1 cellular context compared by ENCODE assay signal in genomic region chr1:241847796-241848668, GRCh38.
TF ChIP-seq lines count a peak whose summit lies in the region.

EXO1 (plus strand) TSS chr1:241848204; CDS start chr1:241850426, 2,222 bp downstream.

TF ChIP-seq in HepG2, 621 proteins besides CTCF, POLR2A, EP300 and RAD21 (continued from another document and continues in another):
- peak; percentile 72 for TF ChIP-seq ZFY (CRISPR knock-in tag; IDR thresholded peaks at IDR 0.05)
- peak; percentile 40; the same call in 1 of the 2 replicates for TF ChIP-seq ZNF782 (CRISPR knock-in tag; IDR thresholded peaks at IDR 0.05; ENCODE audit: borderline replicate concordance)
- TF ChIP-seq NFIC (IDR thresholded peaks at IDR 0.05; ENCODE audit: low read length) = no peak
- no peak for TF ChIP-seq ZNF260 (CRISPR knock-in tag; IDR thresholded peaks at IDR 0.05; ENCODE audit: borderline replicate concordance, low read depth)
- TF ChIP-seq NR2C2 (CRISPR knock-in tag; IDR thresholded peaks at IDR 0.05; ENCODE audit: borderline replicate concordance) = peak; percentile 80
- peak; percentile 80 for TF ChIP-seq ZGPAT (CRISPR knock-in tag; IDR thresholded peaks at IDR 0.05)
- no peak for TF ChIP-seq ZMYM3 (CRISPR knock-in tag; IDR thresholded peaks at IDR 0.05)
- TF ChIP-seq NFYC (CRISPR knock-in tag; IDR thresholded peaks at IDR 0.05) = no peak
- peak; percentile 18; the same call in 1 of the 2 replicates for TF ChIP-seq ZNF891 (CRISPR knock-in tag; IDR thresholded peaks at IDR 0.05)
- TF ChIP-seq ZNF34 (CRISPR knock-in tag; IDR thresholded peaks at IDR 0.05; ENCODE audit: borderline replicate concordance) = no peak
- TF ChIP-seq TBX2 (CRISPR knock-in tag; IDR thresholded peaks at IDR 0.05; ENCODE audit: borderline replicate concordance) = peak; percentile 69
- TF ChIP-seq RXRB (CRISPR knock-in tag; IDR thresholded peaks at IDR 0.05; ENCODE audit: borderline replicate concordance) = peak; percentile 29; the same call in 1 of the 2 replicates
- peak; percentile 85; the same call in 1 of the 2 replicates for TF ChIP-seq ZNF274 (CRISPR knock-in tag; IDR thresholded peaks at IDR 0.05)
- TF ChIP-seq CHCHD3 (CRISPR knock-in tag; IDR thresholded peaks at IDR 0.05) = peak; percentile 71; the same call in 1 of the 2 replicates
- peak; percentile 41; the same call in 1 of the 2 replicates for TF ChIP-seq KDM3A (CRISPR knock-in tag; IDR thresholded peaks at IDR 0.05; ENCODE audit: low read depth)
- 0 out of 2 replicates have a peak, but pooled peaks have one; percentile 63 for TF ChIP-seq ZNF724P (CRISPR knock-in tag; IDR thresholded peaks at IDR 0.05; ENCODE audit: borderline replicate concordance)
- TF ChIP-seq JUND (CRISPR knock-in tag; IDR thresholded peaks at IDR 0.05) = peak; percentile 31; the same call in 1 of the 2 replicates
- 0 out of 2 replicates have a peak, but pooled peaks have one; percentile 33 for TF ChIP-seq PHF21A (CRISPR knock-in tag; IDR thresholded peaks at IDR 0.05)
- peak; percentile 53; the same call in 1 of the 2 replicates for TF ChIP-seq ZNF614 (CRISPR knock-in tag; IDR thresholded peaks at IDR 0.05; ENCODE audit: borderline replicate concordance)
- 0 out of 2 replicates have a peak, but pooled peaks have one; percentile 79 for TF ChIP-seq ZNF704 (CRISPR knock-in tag; IDR thresholded peaks at IDR 0.05; ENCODE audit: borderline replicate concordance)
- peak; percentile 12; the same call in 1 of the 2 replicates for TF ChIP-seq ATF3 (CRISPR knock-in tag; IDR thresholded peaks at IDR 0.05)
- TF ChIP-seq ZNF687 (CRISPR knock-in tag; IDR thresholded peaks at IDR 0.05) = peak; percentile 83
- TF ChIP-seq ZNF350 (CRISPR knock-in tag; IDR thresholded peaks at IDR 0.05; ENCODE audit: borderline replicate concordance, low read depth) = peak; percentile 88
- TF ChIP-seq ZBTB10 (CRISPR knock-in tag; IDR thresholded peaks at IDR 0.05; ENCODE audit: borderline replicate concordance) = 0 out of 2 replicates have a peak, but pooled peaks have one; percentile 14
- TF ChIP-seq REL (CRISPR knock-in tag; conservative IDR thresholded peaks at IDR 0.05) = no peak; the same call in 1 of the 2 replicates
- peak; percentile 91 for TF ChIP-seq KAT8 (CRISPR knock-in tag; IDR thresholded peaks at IDR 0.05)
- TF ChIP-seq GFI1 (CRISPR knock-in tag; IDR thresholded peaks at IDR 0.05; ENCODE audit: borderline replicate concordance) = peak; percentile 55
- no peak for TF ChIP-seq ZSCAN29 (CRISPR knock-in tag; conservative IDR thresholded peaks at IDR 0.05)
- no peak for TF ChIP-seq ZBTB1 (CRISPR knock-in tag; IDR thresholded peaks at IDR 0.05; ENCODE audit: borderline replicate concordance)
- peak; percentile 49 for TF ChIP-seq STAG1 (CRISPR knock-in tag; IDR thresholded peaks at IDR 0.05)
- no peak for TF ChIP-seq SYNCRIP (IDR thresholded peaks at IDR 0.05; ENCODE audit: insufficient read depth, low read depth, low read length)
- TF ChIP-seq ARID3A (IDR thresholded peaks at IDR 0.05; ENCODE audit: low read depth, low read length) = no peak
- TF ChIP-seq ZBTB34 (CRISPR knock-in tag; IDR thresholded peaks at IDR 0.05) = peak; percentile 56; the same call in 1 of the 2 replicates
- peak; percentile 85 for TF ChIP-seq HNRNPLL (IDR thresholded peaks at IDR 0.05; ENCODE audit: low read depth, low read length, poor library complexity, severe bottlenecking)
- TF ChIP-seq ZNF598 (CRISPR knock-in tag; IDR thresholded peaks at IDR 0.05; ENCODE audit: borderline replicate concordance) = no peak
- TF ChIP-seq HOXD1 (CRISPR knock-in tag; IDR thresholded peaks at IDR 0.05) = no peak
- TF ChIP-seq ZNF556 (CRISPR knock-in tag; IDR thresholded peaks at IDR 0.05; ENCODE audit: borderline replicate concordance) = peak; percentile 90; the same call in 1 of the 2 replicates
- peak; percentile 99 for TF ChIP-seq GABPB1 (CRISPR knock-in tag; IDR thresholded peaks at IDR 0.05)
- TF ChIP-seq MAZ (IDR thresholded peaks at IDR 0.05; ENCODE audit: borderline replicate concordance, low read depth, low read length) = peak; percentile 41; the same call in 1 of the 2 replicates
- peak; percentile 84 for TF ChIP-seq MAZ (CRISPR knock-in tag; IDR thresholded peaks at IDR 0.05; ENCODE audit: low read depth)
- TF ChIP-seq ELF3 (CRISPR knock-in tag; IDR thresholded peaks at IDR 0.05) = peak; percentile 41; the same call in 1 of the 2 replicates
- TF ChIP-seq YEATS4 (CRISPR knock-in tag; IDR thresholded peaks at IDR 0.05; ENCODE audit: borderline replicate concordance) = peak; percentile 89
- TF ChIP-seq ZNF816 (CRISPR knock-in tag; IDR thresholded peaks at IDR 0.05; ENCODE audit: borderline replicate concordance) = 0 out of 2 replicates have a peak, but pooled peaks have one; percentile 8
- TF ChIP-seq SNAPC4 (CRISPR knock-in tag; IDR thresholded peaks at IDR 0.05) = peak; percentile 43; the same call in 1 of the 2 replicates
